In the genomic region with DNA sequence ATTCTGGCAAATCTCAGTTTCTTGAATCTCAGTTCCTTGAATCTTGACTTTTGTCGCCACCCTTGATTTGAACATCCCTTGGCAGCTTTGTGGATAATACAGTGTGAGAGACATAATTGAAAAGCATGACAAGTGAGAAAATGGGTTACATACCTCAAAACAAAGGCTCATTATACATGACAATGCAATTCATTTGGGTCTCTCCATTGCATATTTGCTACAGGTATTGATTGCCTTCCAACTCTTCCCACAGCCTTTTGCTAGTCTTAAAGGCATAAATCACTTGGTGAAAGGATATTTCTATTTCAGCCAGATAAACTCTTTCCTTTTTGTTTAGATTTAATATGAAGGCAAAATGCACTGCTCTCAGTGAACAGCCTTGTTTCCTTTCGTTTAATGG, we compare ENCODE assay signal across 23 cellular contexts.
DNase-seq lines count a peak whose midpoint lies in the region; ATAC-seq and TF ChIP-seq lines count a peak whose summit lies in the region.
"Had no signal": no experiment of that assay in that cellular context is flagged by ENCODE, and none has a peak within 500 bp of the region (broad histone marks: within the 10 kb centered on the region; RNA-seq: fewer than 3 reads in every experiment).

No MANE protein-coding gene starts in this region.

- peak overlapping the region; percentile 95 for H3K27ac Mint-ChIP-seq in WTC11
- no peak overlapping the region for H3K27ac Mint-ChIP-seq in activated naive CD4-positive, alpha-beta T cell treated with anti-CD3 and anti-CD28 coated beads for 36 hours
- H3K27ac Mint-ChIP-seq: CD4-positive, CD25-positive, alpha-beta regulatory T cell had no signal

- peaks cover 55% of the 10 kb centered on the region for H3K9me3 Mint-ChIP-seq in WTC11
- peaks cover 6% of the 10 kb centered on the region for H3K9me3 Mint-ChIP-seq in activated naive CD4-positive, alpha-beta T cell treated with anti-CD3 and anti-CD28 coated beads for 36 hours

- H3K27ac ChIP-seq in HUES48 (ENCODE audit: low read depth, low read length) (peak overlapping the region; percentile 89), iPS-18a (ENCODE audit: low read length) (peak overlapping the region; percentile 25), tibial artery (peak overlapping the region; percentile 39 to 40)
- H3K27ac ChIP-seq: BLaER1, GM23248, SJCRH30 had no signal

- H3K9me3 ChIP-seq in HUES48 (ENCODE audit: control insufficient read depth, insufficient read depth, low read length) (peaks cover 19% of the 10 kb centered on the region), iPS-18a (ENCODE audit: control insufficient read depth, low read depth, low read length) (peaks cover 13% of the 10 kb centered on the region), tibial artery (no peaks in the 10 kb centered on the region)
- H3K9me3 ChIP-seq: SJCRH30 had no signal

- H3K27me3 ChIP-seq in HUES48 (ENCODE audit: control insufficient read depth, insufficient read depth, low read length) (no peaks in the 10 kb centered on the region), iPS-18a (ENCODE audit: control insufficient read depth, insufficient read depth, low read length) (no peaks in the 10 kb centered on the region), tibial artery (no peaks in the 10 kb centered on the region)
- H3K27me3 ChIP-seq: BLaER1, SJCRH30 had no signal

- H3K4me1 Mint-ChIP-seq in WTC11, result peaks cover 23% of the 10 kb centered on the region
- H3K4me1 Mint-ChIP-seq in activated naive CD4-positive, alpha-beta T cell treated with anti-CD3 and anti-CD28 coated beads for 36 hours (ENCODE audit: low read depth), result no peaks in the 10 kb centered on the region
- H3K4me1 Mint-ChIP-seq: CD4-positive, CD25-positive, alpha-beta regulatory T cell had no signal

- no peaks in the 10 kb centered on the region; the same call in 1 of the 2 replicates for H3K27me3 Mint-ChIP-seq in WTC11 (ENCODE audit: low read depth)
- peaks cover 23% of the 10 kb centered on the region for H3K27me3 Mint-ChIP-seq in activated naive CD4-positive, alpha-beta T cell treated with anti-CD3 and anti-CD28 coated beads for 36 hours (ENCODE audit: low read depth)

- no peak for DNase-seq in WTC11 (ENCODE audit: low spot score)
- no peak for DNase-seq in tibial artery
- DNase-seq in NCI-H187 treated with DMSO at 0.1 percent for 48 hours (lab: John Stamatoyannopoulos, UW), result no peak
- DNase-seq in activated naive CD4-positive, alpha-beta T cell treated with anti-CD3 and anti-CD28 coated beads for 36 hours, result no peak
- DNase-seq: CD4-positive, CD25-positive, alpha-beta regulatory T cell; DMS153; DND-41; GM23248; HCEC 1CT; Karpas-422; NCI-H1092 treated with DMSO at 0.1 percent for 48 hours; NCI-H1436 treated with DMSO at 0.1 percent for 48 hours; NCI-H1930; NCI-H2107; NCI-H524 treated with DMSO at 0.1 percent for 48 hours; NCI-H774; PC-3; SJCRH30 had no signal

- H3K9ac ChIP-seq in HUES48 (ENCODE audit: low read depth, low read length) (peak overlapping the region; percentile 27; the same call in 1 of the 2 replicates), iPS-18a (ENCODE audit: low read length) (no peak overlapping the region)
- H3K9ac ChIP-seq: BLaER1, GM23248 had no signal

- peak; percentile 61 for ATAC-seq in WTC11
- ATAC-seq in GM21786 (IDR thresholded peaks at IDR 0.05; ENCODE audit: unreplicated experiment), result no peak
- ATAC-seq: PC-3, SK-N-SH treated with all-trans-retinoic acid at 6 μM for 48 hours had no signal

- POLR2A ChIA-PET in WTC11 (lab: Charles Lee), result interaction anchor here (0.9 kb wide), 1 partner anchor 11 kb away, joined by 6 read pairs; no protein-coding TSS in a partner anchor

- H3K4me1 ChIP-seq in HUES48 (ENCODE audit: control insufficient read depth, insufficient read depth, low read length) (peaks cover 11% of the 10 kb centered on the region), iPS-18a (ENCODE audit: control insufficient read depth, low read depth, low read length) (peaks cover 11% of the 10 kb centered on the region), tibial artery (peaks cover 0 to 54% (median 4%) of the 10 kb centered on the region in 4 donors)
- H3K4me1 ChIP-seq: SJCRH30 had no signal

- intact Hi-C loops in tibial artery (cut with DNase I; ENCODE audit: low total_unique reads), result no loop called here
- intact Hi-C loops in activated naive CD4-positive, alpha-beta T cell treated with anti-CD3 and anti-CD28 coated beads for 36 hours (cut with micrococcal nuclease), result no loop called here

- TF ChIP-seq CTCF in WTC11 (IDR thresholded peaks at IDR 0.05), result no peak
- TF ChIP-seq CTCF in tibial artery (IDR thresholded peaks at IDR 0.05), result no peak

- H3K36me3 Mint-ChIP-seq in WTC11, result peaks cover 46% of the 10 kb centered on the region
- peaks cover 1% of the 10 kb centered on the region for H3K36me3 Mint-ChIP-seq in activated naive CD4-positive, alpha-beta T cell treated with anti-CD3 and anti-CD28 coated beads for 36 hours (ENCODE audit: low read depth)
- H3K36me3 Mint-ChIP-seq: CD4-positive, CD25-positive, alpha-beta regulatory T cell had no signal

- H3K4me3 Mint-ChIP-seq in WTC11, result peak overlapping the region; percentile 33; the same call in 1 of the 2 replicates
- no peak overlapping the region for H3K4me3 Mint-ChIP-seq in activated naive CD4-positive, alpha-beta T cell treated with anti-CD3 and anti-CD28 coated beads for 36 hours
- H3K4me3 Mint-ChIP-seq: CD4-positive, CD25-positive, alpha-beta regulatory T cell had no signal

- no peak overlapping the region for H3K4me3 ChIP-seq in HUES48 (ENCODE audit: low read depth, low read length)
- peak overlapping the region; percentile 8 for H3K4me3 ChIP-seq in iPS-18a (ENCODE audit: low read length)
- no peak overlapping the region for H3K4me3 ChIP-seq in tibial artery
- H3K4me3 ChIP-seq: BLaER1, GM23248, SJCRH30 had no signal

- CTCF ChIA-PET in WTC11 (lab: Charles Lee), result interaction anchor here (0.9 kb wide), 2 partner anchors 64 to 139 kb away, joined by 3 read pairs; no protein-coding TSS in a partner anchor
- CTCF ChIA-PET in activated naive CD4-positive, alpha-beta T cell treated with anti-CD3 and anti-CD28 coated beads for 36 hours (lab: Charles Lee), result no interaction called here

- no peaks in the 10 kb centered on the region for H3K36me3 ChIP-seq in HUES48 (ENCODE audit: control insufficient read depth, insufficient read depth, low read length)
- H3K36me3 ChIP-seq in iPS-18a (ENCODE audit: control insufficient read depth, low read depth, low read length), result no peaks in the 10 kb centered on the region
- no peaks in the 10 kb centered on the region for H3K36me3 ChIP-seq in tibial artery
- H3K36me3 ChIP-seq: BLaER1, SJCRH30 had no signal

TF ChIP-seq in WTC11, 78 proteins besides CTCF, POLR2A, EP300 and RAD21:
- no peak for TF ChIP-seq JUN (CRISPR knock-in tag; IDR thresholded peaks at IDR 0.05)
- no peak for TF ChIP-seq STAT6 (CRISPR knock-in tag; conservative IDR thresholded peaks at IDR 0.05; ENCODE audit: low read depth)
- no peak for TF ChIP-seq ELF4 (CRISPR knock-in tag; IDR thresholded peaks at IDR 0.05; ENCODE audit: low read depth)

Comparison
In these comparisons a context has a peak if more than half of its experiments do, and no peak if none do; other contexts are left out.
1. H3K27ac ChIP-seq: peak in every context shown above with its lines; median percentile 89 in HUES48; 40 in tibial artery; 25 in iPS-18a.